Comparison of ENCODE assay signal across 13 cellular contexts in genomic region chr1:60972841-60973364, GRCh38.
DNase-seq lines count a peak whose midpoint lies in the region; TF ChIP-seq lines count a peak whose summit lies in the region.
"Had no signal": no experiment of that assay in that cellular context is flagged by ENCODE, and none has a peak within 500 bp of the region (broad histone marks: within the 10 kb centered on the region; RNA-seq: fewer than 3 reads in every experiment).

No MANE protein-coding gene starts in this region.

- H3K4me3 Mint-ChIP-seq in chondrocyte (ENCODE audit: unreplicated experiment): no peak overlapping the region
- no peak overlapping the region for H3K4me3 Mint-ChIP-seq in CD4-positive, alpha-beta memory T cell
- H3K4me3 Mint-ChIP-seq: activated T-cell treated with anti-CD3 and anti-CD28 coated beads, Interleukin-2, amount 50 U/mL, for 24 hours; naive B cell had no signal

- peaks cover 77% of the 10 kb centered on the region for H3K4me1 Mint-ChIP-seq in chondrocyte (ENCODE audit: low read depth)
- H3K4me1 Mint-ChIP-seq in CD4-positive, alpha-beta memory T cell: no peaks in the 10 kb centered on the region
- H3K4me1 Mint-ChIP-seq: naive B cell had no signal

- DNase-seq in ACHN: peak; percentile 20
- peak; percentile 56 for DNase-seq in LoVo (ENCODE audit: low spot score)
- DNase-seq in brain microvascular endothelial cell: peak; percentile 87
- peak; percentile 75 for DNase-seq in kidney glomerular epithelial cell (lab: John Stamatoyannopoulos, UW)
- DNase-seq in chondrocyte (ENCODE audit: low spot score): no peak
- DNase-seq in H7: no peak
- DNase-seq in SIG-M5 (lab: John Stamatoyannopoulos, UW): no peak
- DNase-seq in CD4-positive, alpha-beta memory T cell: no peak
- DNase-seq: activated T-cell treated with anti-CD3 and anti-CD28 coated beads, Interleukin-2, amount 50 U/mL, for 24 hours; head of caudate nucleus; naive B cell; NCI-H1048 had no signal

- H3K4me1 ChIP-seq in CD4-positive, alpha-beta memory T cell (ENCODE audit: insufficient read depth, low read length): no peaks in the 10 kb centered on the region
- H3K4me1 ChIP-seq: HAP-1 had no signal

- H3K27me3 Mint-ChIP-seq in chondrocyte (ENCODE audit: low read depth): no peaks in the 10 kb centered on the region
- H3K27me3 Mint-ChIP-seq in CD4-positive, alpha-beta memory T cell: peaks cover 9 to 27% of the 10 kb centered on the region in 2 donors

- no peak overlapping the region for H3K27ac ChIP-seq in brain microvascular endothelial cell
- H3K27ac ChIP-seq in CD4-positive, alpha-beta memory T cell (ENCODE audit: low read depth, low read length): no peak overlapping the region

- H3K9me3 ChIP-seq in CD4-positive, alpha-beta memory T cell (ENCODE audit: control insufficient read depth in 1 of 2, low read length in 2 of 2): no peaks in the 10 kb centered on the region
- H3K9me3 ChIP-seq: HAP-1 had no signal

- no peaks in the 10 kb centered on the region for H3K9me3 Mint-ChIP-seq in chondrocyte (ENCODE audit: low read depth)
- peaks cover 0 to 5% (median 0%) of the 10 kb centered on the region in 8 donors for H3K9me3 Mint-ChIP-seq in CD4-positive, alpha-beta memory T cell
- H3K9me3 Mint-ChIP-seq: activated T-cell treated with anti-CD3 and anti-CD28 coated beads, Interleukin-2, amount 50 U/mL, for 24 hours had no signal

- intact Hi-C loops in CD4-positive, alpha-beta memory T cell (cut with micrococcal nuclease): no loop called here

- CTCF ChIA-PET in CD4-positive, alpha-beta memory T cell (lab: Charles Lee; ENCODE audit: partially characterized antibody): interaction anchor here (0.5 kb wide), 1 partner anchor 481 kb away, joined by 4 read pairs; no protein-coding TSS in a partner anchor

- H3K36me3 Mint-ChIP-seq in chondrocyte (ENCODE audit: low read depth): no peaks in the 10 kb centered on the region
- H3K36me3 Mint-ChIP-seq in CD4-positive, alpha-beta memory T cell: no peaks in the 10 kb centered on the region
- H3K36me3 Mint-ChIP-seq: naive B cell had no signal

- H3K4me3 ChIP-seq in brain microvascular endothelial cell (ENCODE audit: low read depth, low read length): no peak overlapping the region
- no peak overlapping the region for H3K4me3 ChIP-seq in H7 (ENCODE audit: insufficient read depth, low read depth, low read length)
- no peak overlapping the region for H3K4me3 ChIP-seq in CD4-positive, alpha-beta memory T cell (ENCODE audit: low read length in 2 of 2)
- H3K4me3 ChIP-seq: HAP-1 had no signal

- H3K27ac Mint-ChIP-seq in chondrocyte (ENCODE audit: unreplicated experiment): no peak overlapping the region
- H3K27ac Mint-ChIP-seq in CD4-positive, alpha-beta memory T cell: no peak overlapping the region
- H3K27ac Mint-ChIP-seq: activated T-cell treated with anti-CD3 and anti-CD28 coated beads, Interleukin-2, amount 50 U/mL, for 24 hours; naive B cell had no signal

- no peaks in the 10 kb centered on the region for H3K36me3 ChIP-seq in brain microvascular endothelial cell (replicated peaks)
- no peaks in the 10 kb centered on the region for H3K36me3 ChIP-seq in H7 (replicated peaks; ENCODE audit: control insufficient read depth, insufficient read depth, low read length)
- no peaks in the 10 kb centered on the region for H3K36me3 ChIP-seq in CD4-positive, alpha-beta memory T cell (ENCODE audit: insufficient read depth, low read length)
- H3K36me3 ChIP-seq: HAP-1 had no signal

- H3K27me3 ChIP-seq in brain microvascular endothelial cell (replicated peaks) (no peaks in the 10 kb centered on the region), H7 (ENCODE audit: control insufficient read depth, insufficient read depth, low read length) (no peaks in the 10 kb centered on the region)
- no peaks in the 10 kb centered on the region for H3K27me3 ChIP-seq in CD4-positive, alpha-beta memory T cell (ENCODE audit: insufficient read depth, low read length)

- POLR2A ChIA-PET in CD4-positive, alpha-beta memory T cell (lab: Charles Lee; ENCODE audit: partially characterized antibody): no interaction called here

- TF ChIP-seq CTCF in brain microvascular endothelial cell (IDR thresholded peaks at IDR 0.05; ENCODE audit: low read depth, low read length, missing control alignments): no peak
- TF ChIP-seq CTCF in chondrocyte (IDR thresholded peaks at IDR 0.05): no peak

- in situ Hi-C loops in ACHN (cut with HindIII; ENCODE audit: low pct_ligation_motif_present, low pct_unique_long_range_greater_than_20kb, low sequenced_read_pairs) (no loop called here), brain microvascular endothelial cell (cut with HindIII; ENCODE audit: low pct_ligation_motif_present, low sequenced_read_pairs) (no loop called here)

Comparison
In these comparisons a context has a peak if more than half of its experiments do, and no peak if none do; other contexts are left out.
1. DNase-seq: peak in ACHN (single experiment), LoVo (single experiment), brain microvascular endothelial cell (single experiment) and kidney glomerular epithelial cell (single experiment); none in chondrocyte (single experiment), H7 (single experiment), SIG-M5 (single experiment) and CD4-positive, alpha-beta memory T cell (0 of 5).